ENCODE assay signal across 10 cellular contexts in genomic region chr9:108275906-108276305, GRCh38.
"Had no signal": no experiment of that assay in that cellular context is flagged by ENCODE, and none has a peak within 500 bp of the region (broad histone marks: within the 10 kb centered on the region; RNA-seq: fewer than 3 reads in every experiment).

No MANE protein-coding gene starts in this region.

- H3K27ac ChIP-seq: GM23248, HL-60, KMS-11 had no signal

- DNase-seq: GM23248, GOT3, H7, HFFc6, KBM-7 had no signal

- H3K4me2 ChIP-seq: KMS-11 had no signal

- H2AFZ ChIP-seq: GM23248 had no signal

- H3K36me3 ChIP-seq: HAP-1 had no signal

- ATAC-seq: HCT116, HepG2 had no signal

- H3K9me3 ChIP-seq: HAP-1 had no signal

- H3K4me3 ChIP-seq: GM23248, HAP-1 had no signal
